12 cellular contexts compared by ENCODE assay signal in genomic region chr2:144230452-144231085, GRCh38.
DNase-seq lines count a peak whose midpoint lies in the region; FAIRE-seq and TF ChIP-seq lines count a peak whose summit lies in the region.
"Had no signal": no experiment of that assay in that cellular context is flagged by ENCODE, and none has a peak within 500 bp of the region (broad histone marks: within the 10 kb centered on the region; RNA-seq: fewer than 3 reads in every experiment).

No MANE protein-coding gene starts in this region.

- no peaks in the 10 kb centered on the region for H3K27me3 Mint-ChIP-seq in astrocyte (ENCODE audit: low read depth, unreplicated experiment)

- H3K9ac ChIP-seq in Loucy (ENCODE audit: low read depth, low read length, poor library complexity, severe bottlenecking) = peak overlapping the region; percentile 20
- no peak overlapping the region for H3K9ac ChIP-seq in astrocyte (ENCODE audit: low read length)
- no peak overlapping the region for H3K9ac ChIP-seq in mesendoderm (ENCODE audit: low read length)
- H3K9ac ChIP-seq in trophoblast cell (ENCODE audit: low read length) = no peak overlapping the region

- no peak overlapping the region for H4K5ac ChIP-seq in mesendoderm (ENCODE audit: low read length)

- no peak overlapping the region for H4K91ac ChIP-seq in trophoblast cell (ENCODE audit: low read depth, low read length)

- DNase-seq in GM03348 (ENCODE audit: low spot score) (peak; percentile 16), astrocyte (ENCODE audit: low read depth) (no peak), mesendoderm (peak; percentile 39), occipital lobe (lab: John Stamatoyannopoulos, UW) (no peak), trophoblast cell (no peak), sigmoid colon (no peak), SJCRH30 (no peak)
- DNase-seq: activated gamma-delta T cell treated with Interleukin-2 at 50 U/mL for 16 hours; NCI-H345; stimulated activated CD4-positive, alpha-beta T cell treated with anti-CD3 and anti-CD28 coated beads, Interleukin-15, amount 100 ng/mL, for 24 hours; WERI-Rb-1 had no signal

- H2AFZ ChIP-seq in Loucy (ENCODE audit: low read length) (0 out of 2 replicates have a peak overlapping the region, but pooled peaks have one; percentile 27), astrocyte (ENCODE audit: low read depth, low read length) (no peak overlapping the region), trophoblast cell (ENCODE audit: insufficient read depth, low read length, poor library complexity) (no peak overlapping the region)

- H3K4me3 ChIP-seq in Loucy (ENCODE audit: low read length, poor library complexity, severe bottlenecking) = no peak overlapping the region
- H3K4me3 ChIP-seq in astrocyte (ENCODE audit: insufficient read depth, low read depth, low read length) = no peak overlapping the region
- H3K4me3 ChIP-seq in mesendoderm (ENCODE audit: low read length) = no peak overlapping the region
- no peak overlapping the region for H3K4me3 ChIP-seq in trophoblast cell (ENCODE audit: low read depth, low read length)
- no peak overlapping the region for H3K4me3 ChIP-seq in sigmoid colon
- no peak overlapping the region for H3K4me3 ChIP-seq in SJCRH30

- no peak overlapping the region for H2BK120ac ChIP-seq in mesendoderm (ENCODE audit: low read depth, low read length)
- no peak overlapping the region for H2BK120ac ChIP-seq in trophoblast cell (ENCODE audit: insufficient read depth, low read length, poor library complexity)

- no peak overlapping the region for H2BK12ac ChIP-seq in trophoblast cell (ENCODE audit: low read length)

- TF ChIP-seq POLR2A in sigmoid colon (IDR thresholded peaks at IDR 0.05) = no peak

- H4K20me1 ChIP-seq in Loucy (ENCODE audit: insufficient read depth, low read length, poor library complexity, severe bottlenecking) (no peaks in the 10 kb centered on the region), astrocyte (ENCODE audit: insufficient read depth, low read length) (no peaks in the 10 kb centered on the region)

- no peak for TF ChIP-seq CTCF in Loucy (conservative IDR thresholded peaks at IDR 0.05; ENCODE audit: low read length)
- no peak for TF ChIP-seq CTCF in astrocyte (IDR thresholded peaks at IDR 0.05; ENCODE audit: insufficient read depth, low read depth, low read length)
- no peak for TF ChIP-seq CTCF in sigmoid colon (IDR thresholded peaks at IDR 0.05)

- H3K36me3 Mint-ChIP-seq in astrocyte (ENCODE audit: low read depth, unreplicated experiment) = peaks cover 2% of the 10 kb centered on the region

- H3K27ac Mint-ChIP-seq in astrocyte (ENCODE audit: unreplicated experiment) = peak overlapping the region; percentile 77

- H3K9me3 Mint-ChIP-seq in astrocyte (ENCODE audit: unreplicated experiment) = no peaks in the 10 kb centered on the region

- H3K56ac ChIP-seq in mesendoderm (ENCODE audit: low read length) = no peak overlapping the region

- H3K36me3 ChIP-seq in Loucy (ENCODE audit: insufficient read depth, low read length) = no peaks in the 10 kb centered on the region
- H3K36me3 ChIP-seq in astrocyte (ENCODE audit: insufficient read depth, low read length) = no peaks in the 10 kb centered on the region
- no peaks in the 10 kb centered on the region for H3K36me3 ChIP-seq in mesendoderm (ENCODE audit: control insufficient read depth, insufficient read depth, low read length)
- no peaks in the 10 kb centered on the region for H3K36me3 ChIP-seq in trophoblast cell (ENCODE audit: control insufficient read depth in 1 of 2, insufficient read depth in 2 of 2, low read length in 2 of 2)
- no peaks in the 10 kb centered on the region for H3K36me3 ChIP-seq in sigmoid colon
- no peaks in the 10 kb centered on the region for H3K36me3 ChIP-seq in SJCRH30
- H3K36me3 ChIP-seq: WERI-Rb-1 had no signal

- no peak for TF ChIP-seq EP300 in sigmoid colon (IDR thresholded peaks at IDR 0.05)

- no peak overlapping the region for H3K14ac ChIP-seq in trophoblast cell (ENCODE audit: low read length)

- H3K9me3 ChIP-seq in Loucy (ENCODE audit: insufficient read depth, low read depth, low read length) (no peaks in the 10 kb centered on the region), astrocyte (ENCODE audit: insufficient read depth, low read depth, low read length) (no peaks in the 10 kb centered on the region), trophoblast cell (ENCODE audit: insufficient read depth, low read depth, low read length) (no peaks in the 10 kb centered on the region), sigmoid colon (no peaks in the 10 kb centered on the region), SJCRH30 (replicated peaks) (no peaks in the 10 kb centered on the region)

- H3K23ac ChIP-seq in mesendoderm (ENCODE audit: low read length) (no peak overlapping the region), trophoblast cell (ENCODE audit: low read length) (no peak overlapping the region)

- no peak overlapping the region for H2AK5ac ChIP-seq in mesendoderm (ENCODE audit: low read length)
- H2AK5ac ChIP-seq in trophoblast cell (ENCODE audit: low read length) = no peak overlapping the region

- H3K18ac ChIP-seq in mesendoderm (ENCODE audit: low read length) = no peak overlapping the region
- no peak overlapping the region for H3K18ac ChIP-seq in trophoblast cell (ENCODE audit: low read length)

- H3K4me1 ChIP-seq in Loucy (ENCODE audit: insufficient read depth, low read length, poor library complexity, severe bottlenecking) (peaks cover 75% of the 10 kb centered on the region), astrocyte (ENCODE audit: insufficient read depth, low read length) (no peaks in the 10 kb centered on the region), mesendoderm (ENCODE audit: control insufficient read depth, low read depth, low read length) (no peaks in the 10 kb centered on the region), trophoblast cell (ENCODE audit: control insufficient read depth in 1 of 2, insufficient read depth in 2 of 2, low read length in 2 of 2) (no peaks in the 10 kb centered on the region), sigmoid colon (no peaks in the 10 kb centered on the region), SJCRH30 (no peaks in the 10 kb centered on the region)

- H3F3A ChIP-seq in Loucy (ENCODE audit: low read depth) = no peaks in the 10 kb centered on the region

- H2BK5ac ChIP-seq in mesendoderm (ENCODE audit: low read length) (no peak overlapping the region), trophoblast cell (ENCODE audit: low read depth, low read length, poor library complexity) (no peak overlapping the region)

- no peak overlapping the region for H2BK15ac ChIP-seq in mesendoderm (replicated peaks; ENCODE audit: low read depth)

- H3K79me1 ChIP-seq in mesendoderm (ENCODE audit: low read length) (no peaks in the 10 kb centered on the region), trophoblast cell (ENCODE audit: low read length) (no peaks in the 10 kb centered on the region)

- H3K9me2 ChIP-seq in Loucy (replicated peaks; ENCODE audit: low read depth, low read length) = no peaks in the 10 kb centered on the region

- H4K8ac ChIP-seq in mesendoderm (ENCODE audit: low read depth, low read length) = no peak overlapping the region
- H4K8ac ChIP-seq in trophoblast cell (ENCODE audit: low read depth, low read length) = no peak overlapping the region

- H3K4me1 Mint-ChIP-seq in astrocyte (ENCODE audit: low read depth, unreplicated experiment) = peaks cover 8% of the 10 kb centered on the region

- no CpG with 5 or more reads among the region's 1 CpG for WGBS in mesendoderm (ENCODE audit: extremely low coverage, insufficient coverage, low lambda C conversion rate)
- no CpG with 5 or more reads among the region's 1 CpG for WGBS in trophoblast cell (ENCODE audit: extremely low coverage, insufficient coverage, insufficient read length)
- WGBS in sigmoid colon, 2 donors = 73 to 88% methylated on average over 1 of the region's 1 CpG

- H3K4me3 Mint-ChIP-seq in astrocyte (ENCODE audit: unreplicated experiment) = no peak overlapping the region

- H3K27me3 ChIP-seq in Loucy (ENCODE audit: insufficient read depth, low read length, poor library complexity, severe bottlenecking) (no peaks in the 10 kb centered on the region), astrocyte (ENCODE audit: insufficient read depth, low read length) (no peaks in the 10 kb centered on the region), mesendoderm (ENCODE audit: insufficient read depth, low read length, poor library complexity) (no peaks in the 10 kb centered on the region), trophoblast cell (ENCODE audit: insufficient read depth, low read length) (no peaks in the 10 kb centered on the region), sigmoid colon (no peaks in the 10 kb centered on the region), SJCRH30 (no peaks in the 10 kb centered on the region)

- no peak for FAIRE-seq in astrocyte (lab: Jason Lieb, UNC)

- intact Hi-C loops in sigmoid colon (cut with DNase I) = no loop called here

- no peak overlapping the region for H4K12ac ChIP-seq in trophoblast cell (ENCODE audit: low read depth, low read length)

- H3K4me2 ChIP-seq in Loucy (ENCODE audit: low read depth, low read length, poor library complexity, severe bottlenecking) = peak overlapping the region; percentile 14
- H3K4me2 ChIP-seq in astrocyte (ENCODE audit: low read length) = no peak overlapping the region
- no peak overlapping the region for H3K4me2 ChIP-seq in mesendoderm (ENCODE audit: low read length)
- no peak overlapping the region for H3K4me2 ChIP-seq in trophoblast cell (ENCODE audit: low read length)

- H3K27ac ChIP-seq in astrocyte (ENCODE audit: low read depth, low read length) (no peak overlapping the region), mesendoderm (ENCODE audit: low read depth, low read length) (no peak overlapping the region), trophoblast cell (ENCODE audit: low read depth, low read length) (no peak overlapping the region), sigmoid colon (no peak overlapping the region), SJCRH30 (no peak overlapping the region)
- H3K27ac ChIP-seq: WERI-Rb-1 had no signal

- H3K79me2 ChIP-seq in Loucy (ENCODE audit: insufficient read depth, low read length) = 0 out of 2 replicates have a peak, but pooled peaks cover 5% of the 10 kb centered on the region
- H3K79me2 ChIP-seq in astrocyte (ENCODE audit: insufficient read depth, low read length) = no peaks in the 10 kb centered on the region
- H3K79me2 ChIP-seq in mesendoderm (ENCODE audit: control insufficient read depth, insufficient read depth, low read length) = no peaks in the 10 kb centered on the region
- no peaks in the 10 kb centered on the region for H3K79me2 ChIP-seq in trophoblast cell (ENCODE audit: control insufficient read depth, insufficient read depth, low read length, poor library complexity)

- H3K4ac ChIP-seq in mesendoderm (ENCODE audit: low read depth, low read length) (no peak overlapping the region), trophoblast cell (ENCODE audit: low read depth, low read length) (no peak overlapping the region)

Comparison
In these comparisons a context has a peak if more than half of its experiments do, and no peak if none do; other contexts are left out.
1. DNase-seq: peak in GM03348 (single experiment) and mesendoderm (single experiment); none in astrocyte (single experiment), occipital lobe (single experiment), trophoblast cell (0 of 2), sigmoid colon (single experiment) and SJCRH30 (0 of 2).